ENCODE assay signal across 20 cellular contexts in the genomic region with DNA sequence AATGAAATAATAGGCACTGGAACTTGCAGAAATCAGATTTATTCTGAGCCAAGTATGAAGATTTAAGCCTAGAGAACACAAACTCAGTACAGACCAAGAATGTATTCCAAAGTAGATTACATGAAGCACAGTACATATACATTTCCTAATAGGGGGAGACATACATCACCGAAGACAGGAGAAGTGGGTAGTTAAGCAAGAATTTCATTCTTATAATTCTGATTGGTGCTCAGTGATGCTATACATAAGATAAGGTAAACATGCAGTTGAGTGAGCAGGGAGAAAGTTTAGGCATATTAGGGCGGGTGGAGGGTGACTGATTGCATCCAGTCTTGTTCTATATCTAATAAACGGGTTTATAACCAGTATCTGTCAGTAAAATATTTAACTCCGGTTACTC.
A peak's percentile ranks its signal among the peaks of the same experiment; 100 is the strongest.
DNase-seq lines count a peak whose midpoint lies in the region; ATAC-seq and TF ChIP-seq lines count a peak whose summit lies in the region.
"Had no signal": no experiment of that assay in that cellular context is flagged by ENCODE, and none has a peak within 500 bp of the region (broad histone marks: within the 10 kb centered on the region; RNA-seq: fewer than 3 reads in every experiment).

No MANE protein-coding gene starts in this region.

- no peaks in the 10 kb centered on the region for H4K20me1 ChIP-seq in HCT116 (ENCODE audit: insufficient read depth)
- H4K20me1 ChIP-seq: BLaER1 treated with 17β-estradiol and CSF1 and Interleukin-3, amounts not matched to agents 10 nM and 100 nM had no signal

- no peak for TF ChIP-seq POLR2A in HCT116 (IDR thresholded peaks at IDR 0.05; ENCODE audit: borderline replicate concordance, extremely low read depth, insufficient read depth, insufficient read length)

- no peak overlapping the region for H3K14ac ChIP-seq in mesenchymal stem cell (ENCODE audit: low read length in 2 of 2)

- H3K27me3 ChIP-seq in BE2C (no peaks in the 10 kb centered on the region), HCT116 (ENCODE audit: insufficient read depth, low read length) (no peaks in the 10 kb centered on the region), mesenchymal stem cell (ENCODE audit: control insufficient read depth in 1 of 2, insufficient read depth in 1 of 2, low read length in 2 of 2) (no peaks in the 10 kb centered on the region)
- H3K27me3 ChIP-seq: BLaER1 treated with 17β-estradiol and CSF1 and Interleukin-3, amounts not matched to agents 10 nM and 100 nM had no signal

- no peak overlapping the region for H3K4ac ChIP-seq in mesenchymal stem cell (ENCODE audit: low read depth in 1 of 2, low read length in 2 of 2)

- H2BK5ac ChIP-seq in mesenchymal stem cell (ENCODE audit: low read depth, low read length, poor library complexity, severe bottlenecking), result no peak overlapping the region

- intact Hi-C loops in HCT116 (cut with micrococcal nuclease), result no loop called here

- CTCF ChIA-PET in HCT116 (lab: Charles Lee), result no interaction called here

- H3K9me3 ChIP-seq in BE2C, result no peaks in the 10 kb centered on the region
- H3K9me3 ChIP-seq in HCT116 (ENCODE audit: control insufficient read depth in 1 of 2, insufficient read depth in 1 of 2, low read depth in 1 of 2, low read length in 2 of 2), result no peaks in the 10 kb centered on the region
- no peaks in the 10 kb centered on the region for H3K9me3 ChIP-seq in mesenchymal stem cell (ENCODE audit: control insufficient read depth, low read length)
- H3K9me3 ChIP-seq: BLaER1 treated with 17β-estradiol and CSF1 and Interleukin-3, amounts not matched to agents 10 nM and 100 nM had no signal

- no peak overlapping the region for H3K9ac ChIP-seq in HCT116 (ENCODE audit: low read length)
- no peak overlapping the region for H3K9ac ChIP-seq in mesenchymal stem cell (ENCODE audit: low read length)
- H3K9ac ChIP-seq: BLaER1 treated with 17β-estradiol and CSF1 and Interleukin-3, amounts not matched to agents 10 nM and 100 nM had no signal

- no peaks in the 10 kb centered on the region for H3K79me2 ChIP-seq in HCT116 (ENCODE audit: insufficient read depth, low read length)

- WGBS in mesenchymal stem cell, result 65% methylated on average over 2 of the region's 4 CpGs

- ATAC-seq in HCT116, result no peak
- no peak for ATAC-seq in GM18511 (IDR thresholded peaks at IDR 0.05; ENCODE audit: unreplicated experiment)
- ATAC-seq: CD8-positive, alpha-beta T cell; GM12878; K562 had no signal

- no peak overlapping the region for H2BK12ac ChIP-seq in mesenchymal stem cell (ENCODE audit: low read length in 2 of 2)

- no peak overlapping the region for H3K4me2 ChIP-seq in HCT116 (ENCODE audit: low read length)
- H3K4me2 ChIP-seq in mesenchymal stem cell (ENCODE audit: low read length, poor library complexity, severe bottlenecking), result no peak overlapping the region
- H3K4me2 ChIP-seq: BLaER1 treated with 17β-estradiol and CSF1 and Interleukin-3, amounts not matched to agents 10 nM and 100 nM had no signal

- H3K27ac ChIP-seq in HCT116 (ENCODE audit: low read depth, low read length) (no peak overlapping the region), mesenchymal stem cell (ENCODE audit: low read length, poor library complexity, severe bottlenecking) (no peak overlapping the region)
- H3K27ac ChIP-seq: BLaER1 treated with 17β-estradiol and CSF1 and Interleukin-3, amounts not matched to agents 10 nM and 100 nM; HL-60 had no signal

- no peaks in the 10 kb centered on the region for H3K9me2 ChIP-seq in HCT116 (ENCODE audit: insufficient read depth)

- no peaks in the 10 kb centered on the region for H3K36me3 ChIP-seq in BE2C
- H3K36me3 ChIP-seq in HCT116 (ENCODE audit: control insufficient read depth in 1 of 2, insufficient read depth in 2 of 2, low read length in 2 of 2), result no peaks in the 10 kb centered on the region
- no peaks in the 10 kb centered on the region for H3K36me3 ChIP-seq in mesenchymal stem cell (ENCODE audit: control insufficient read depth in 1 of 2, insufficient read depth in 2 of 2, low read depth in 1 of 2, low read length in 2 of 2)
- H3K36me3 ChIP-seq: BLaER1 treated with 17β-estradiol and CSF1 and Interleukin-3, amounts not matched to agents 10 nM and 100 nM had no signal

- RAD21 ChIA-PET in HCT116 (lab: Charles Lee; ENCODE audit: low non-redundant PET in 1 of 2, low total read pairs in 2 of 2, uncharacterized antibody in 2 of 2, unreplicated experiment in 2 of 2), result no interaction called here

- POLR2A ChIA-PET in HCT116 (lab: Charles Lee), result no interaction called here

- H3K18ac ChIP-seq in mesenchymal stem cell (ENCODE audit: low read depth in 1 of 2, low read length in 2 of 2), result no peak overlapping the region

- no peak overlapping the region for H3K4me3 ChIP-seq in BE2C (ENCODE audit: low read depth, low read length)
- H3K4me3 ChIP-seq in HCT116 (replicated peaks in 1 of 2; ENCODE audit: low read depth in 1 of 2, low read length in 2 of 2), result no peak overlapping the region
- no peak overlapping the region for H3K4me3 ChIP-seq in mesenchymal stem cell (ENCODE audit: insufficient read depth in 1 of 2, low read depth in 1 of 2, low read length in 2 of 2)
- H3K4me3 ChIP-seq: BLaER1 treated with 17β-estradiol and CSF1 and Interleukin-3, amounts not matched to agents 10 nM and 100 nM; GM12878; K562 had no signal

- H3K23ac ChIP-seq in mesenchymal stem cell (ENCODE audit: low read length in 2 of 2), result no peak overlapping the region

- H2AK5ac ChIP-seq in mesenchymal stem cell (ENCODE audit: low read length, severe bottlenecking), result no peak overlapping the region

- TF ChIP-seq RAD21 in HCT116 (IDR thresholded peaks at IDR 0.05; ENCODE audit: low read depth), result no peak

- DNase-seq in BE2C (peak; percentile 16), HCT116 (ENCODE audit: low read depth, low spot score) (no peak), amniotic epithelial cell (ENCODE audit: low read depth) (peak; percentile 20), mesenchymal stem cell (peak; percentile 15), Kasumi-1 (lab: John Stamatoyannopoulos, UW) (no peak), NCI-H2171 treated with DMSO at 0.1 percent for 48 hours (lab: John Stamatoyannopoulos, UW) (no peak), NCI-H1694 (lab: John Stamatoyannopoulos, UW) (no peak)
- DNase-seq: 8988T; Calu3; CD8-positive, alpha-beta T cell; DMS 273 treated with DMSO at 0.1 percent for 48 hours; DMS53; DND-41; EL; H9 had no signal

- no peaks in the 10 kb centered on the region for H3K79me1 ChIP-seq in mesenchymal stem cell (replicated peaks; ENCODE audit: low read length, poor library complexity, severe bottlenecking)

- H4K8ac ChIP-seq in mesenchymal stem cell (ENCODE audit: low read length), result no peak overlapping the region

- H2BK15ac ChIP-seq in mesenchymal stem cell (ENCODE audit: low read depth, poor library complexity, severe bottlenecking), result no peak overlapping the region

- H3K4me1 ChIP-seq in BE2C, result peaks cover 7% of the 10 kb centered on the region
- H3K4me1 ChIP-seq in HCT116 (ENCODE audit: control insufficient read depth in 1 of 2, insufficient read depth in 2 of 2, low read length in 2 of 2), result no peaks in the 10 kb centered on the region
- no peaks in the 10 kb centered on the region for H3K4me1 ChIP-seq in mesenchymal stem cell (ENCODE audit: control insufficient read depth, insufficient read depth, low read depth, low read length)
- H3K4me1 ChIP-seq: BLaER1 treated with 17β-estradiol and CSF1 and Interleukin-3, amounts not matched to agents 10 nM and 100 nM had no signal

- no peak overlapping the region for H2BK120ac ChIP-seq in mesenchymal stem cell (ENCODE audit: low read depth, low read length)

- no TSS peak for BruUV-seq in HCT116 (replicated peaks; lab: Mats Ljungman, UMichigan)

- H4K91ac ChIP-seq in mesenchymal stem cell (ENCODE audit: low read length), result no peak overlapping the region

- H2AFZ ChIP-seq in HCT116 (ENCODE audit: low read depth, low read length, poor library complexity, severe bottlenecking) (peak overlapping the region; percentile 15), mesenchymal stem cell (ENCODE audit: low read depth, low read length) (no peak overlapping the region)

- TF ChIP-seq CTCF in BE2C (IDR thresholded peaks at IDR 0.05; ENCODE audit: low read depth, low read length) (peak; percentile 26), HCT116 (IDR thresholded peaks at IDR 0.05 in 2 of 3, conservative IDR thresholded peaks at IDR 0.05 in 1 of 3; ENCODE audit: borderline replicate concordance in 1 of 3, insufficient read depth in 1 of 3, low read depth in 2 of 3, low read length in 2 of 3) (no peak)

TF ChIP-seq in HCT116, 20 proteins besides CTCF, POLR2A, EP300 and RAD21 (continues in another document):
- TF ChIP-seq EZH2phosphoT487 (IDR thresholded peaks at IDR 0.05; ENCODE audit: borderline replicate concordance) (no peak), ELF1 (IDR thresholded peaks at IDR 0.05; ENCODE audit: borderline replicate concordance, low read depth) (no peak), ZFX (IDR thresholded peaks at IDR 0.05) (no peak), SP1 (IDR thresholded peaks at IDR 0.05; ENCODE audit: low read depth) (no peak), EGR1 (IDR thresholded peaks at IDR 0.05; ENCODE audit: low read depth) (no peak), SIN3A (IDR thresholded peaks at IDR 0.05; ENCODE audit: low read depth) (no peak), CBX3 (IDR thresholded peaks at IDR 0.05; ENCODE audit: low read depth) (no peak), TCF7L2 (IDR thresholded peaks at IDR 0.05; ENCODE audit: borderline replicate concordance, extremely low read depth, insufficient read depth, insufficient read length) (no peak)
- TF ChIP-seq, protein P1, sequence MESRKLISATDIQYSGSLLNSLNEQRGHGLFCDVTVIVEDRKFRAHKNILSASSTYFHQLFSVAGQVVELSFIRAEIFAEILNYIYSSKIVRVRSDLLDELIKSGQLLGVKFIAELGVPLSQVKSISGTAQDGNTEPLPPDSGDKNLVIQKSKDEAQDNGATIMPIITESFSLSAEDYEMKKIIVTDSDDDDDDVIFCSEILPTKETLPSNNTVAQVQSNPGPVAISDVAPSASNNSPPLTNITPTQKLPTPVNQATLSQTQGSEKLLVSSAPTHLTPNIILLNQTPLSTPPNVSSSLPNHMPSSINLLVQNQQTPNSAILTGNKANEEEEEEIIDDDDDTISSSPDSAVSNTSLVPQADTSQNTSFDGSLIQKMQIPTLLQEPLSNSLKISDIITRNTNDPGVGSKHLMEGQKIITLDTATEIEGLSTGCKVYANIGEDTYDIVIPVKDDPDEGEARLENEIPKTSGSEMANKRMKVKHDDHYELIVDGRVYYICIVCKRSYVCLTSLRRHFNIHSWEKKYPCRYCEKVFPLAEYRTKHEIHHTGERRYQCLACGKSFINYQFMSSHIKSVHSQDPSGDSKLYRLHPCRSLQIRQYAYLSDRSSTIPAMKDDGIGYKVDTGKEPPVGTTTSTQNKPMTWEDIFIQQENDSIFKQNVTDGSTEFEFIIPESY (IDR thresholded peaks at IDR 0.05; ENCODE audit: extremely low read depth, insufficient replicate concordance, low read length), result no peak
- TF ChIP-seq, protein P2, sequence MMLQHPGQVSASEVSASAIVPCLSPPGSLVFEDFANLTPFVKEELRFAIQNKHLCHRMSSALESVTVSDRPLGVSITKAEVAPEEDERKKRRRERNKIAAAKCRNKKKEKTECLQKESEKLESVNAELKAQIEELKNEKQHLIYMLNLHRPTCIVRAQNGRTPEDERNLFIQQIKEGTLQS (IDR thresholded peaks at IDR 0.05), result no peak

Comparison
In these comparisons a context has a peak if more than half of its experiments do, and no peak if none do; other contexts are left out.
1. DNase-seq: peak in BE2C (single experiment), amniotic epithelial cell (single experiment) and mesenchymal stem cell (single experiment); none in HCT116 (single experiment), Kasumi-1 (0 of 2), NCI-H2171 treated with DMSO at 0.1 percent for 48 hours (single experiment) and NCI-H1694 (single experiment).